14 cellular contexts compared by ENCODE assay signal in genomic region chr1:51858892-51859291, GRCh38. TPM values are rescaled to one million over a fixed set of nuclear protein-coding genes. Genes with fewer than 3 reads are reported as not detected.
DNase-seq lines count a peak whose midpoint lies in the region; ATAC-seq, FAIRE-seq and TF ChIP-seq lines count a peak whose summit lies in the region.
"Had no signal": no experiment of that assay in that cellular context is flagged by ENCODE, and none has a peak within 500 bp of the region (broad histone marks: within the 10 kb centered on the region; RNA-seq: fewer than 3 reads in every experiment).

No MANE protein-coding gene starts in this region.

- ATAC-seq in natural killer cell (no peak), K562 (no peak)
- ATAC-seq in natural killer cell treated with Interleukin-12 subunit alpha and Interleukin-12 subunit beta and Interleukin-15 and Interleukin-18, amount 100 ng/mL, for 72 hours, result no peak

- no peak overlapping the region for H3K9ac ChIP-seq in K562 (ENCODE audit: insufficient read depth in 1 of 2, low read depth in 2 of 2, low read length in 2 of 2)
- 0 out of 2 replicates have a peak overlapping the region, but pooled peaks have one; percentile 2 for H3K9ac ChIP-seq in iPS-20b (ENCODE audit: low read depth, low read length)
- H3K9ac ChIP-seq: BLaER1 had no signal

- peak overlapping the region; percentile 27 to 43 for H3K27ac Mint-ChIP-seq in natural killer cell
- H3K27ac Mint-ChIP-seq in natural killer cell treated with Interleukin-12 subunit alpha and Interleukin-12 subunit beta and Interleukin-15 and Interleukin-18, amount 100 ng/mL, for 72 hours, result no peak overlapping the region
- peak overlapping the region in 1 of 7 donors; percentile 57 for H3K27ac Mint-ChIP-seq in CD4-positive, alpha-beta memory T cell

- 52% methylated on average over 1 of the region's 1 CpG for WGBS in K562 (ENCODE audit: insufficient coverage, low coverage, missing lambda C conversion rate)

- no peak overlapping the region for H3K4me3 ChIP-seq in K562
- peak overlapping the region; percentile 31; the same call in 1 of the 2 replicates for H3K4me3 ChIP-seq in iPS-20b (ENCODE audit: low read length)
- H3K4me3 ChIP-seq in CD4-positive, alpha-beta memory T cell (ENCODE audit: low read length in 2 of 2), result no peak overlapping the region
- H3K4me3 ChIP-seq: BLaER1, HAP-1 had no signal

- no peaks in the 10 kb centered on the region for H3K27me3 Mint-ChIP-seq in natural killer cell (ENCODE audit: low read depth in 2 of 2)
- H3K27me3 Mint-ChIP-seq in natural killer cell treated with Interleukin-12 subunit alpha and Interleukin-12 subunit beta and Interleukin-15 and Interleukin-18, amount 100 ng/mL, for 72 hours, result no peaks in the 10 kb centered on the region
- H3K27me3 Mint-ChIP-seq in CD4-positive, alpha-beta memory T cell, result no peaks in the 10 kb centered on the region

- DNase-seq in natural killer cell (no peak), K562 (ENCODE audit: extremely low read depth in 1 of 4, low spot score in 3 of 4) (no peak), NCI-H345 (lab: John Stamatoyannopoulos, UW) (no peak), head of caudate nucleus (no peak)
- no peak for DNase-seq in natural killer cell treated with Interleukin-12 subunit alpha and Interleukin-12 subunit beta and Interleukin-15 and Interleukin-18, amount 100 ng/mL, for 72 hours (ENCODE audit: low spot score)
- DNase-seq in CD4-positive, alpha-beta memory T cell, result no peak
- DNase-seq: 8988T, AML-193, Calu3, DMS 273 treated with DMSO at 0.1 percent for 48 hours, IMR-90 had no signal

- no peaks in the 10 kb centered on the region for H4K20me1 ChIP-seq in K562 (replicated peaks; ENCODE audit: control insufficient read depth, insufficient read depth, low read length)

- in situ Hi-C loops in K562 (cut with MboI), result no loop called here

- no peaks in the 10 kb centered on the region for H3K36me3 Mint-ChIP-seq in natural killer cell
- no peaks in the 10 kb centered on the region for H3K36me3 Mint-ChIP-seq in natural killer cell treated with Interleukin-12 subunit alpha and Interleukin-12 subunit beta and Interleukin-15 and Interleukin-18, amount 100 ng/mL, for 72 hours
- peaks cover 10 to 12% of the 10 kb centered on the region in 2 donors for H3K36me3 Mint-ChIP-seq in CD4-positive, alpha-beta memory T cell

- H3K4me1 ChIP-seq in K562 (replicated peaks in 1 of 2; ENCODE audit: control insufficient read depth in 2 of 2, insufficient read depth in 2 of 2, low read length in 2 of 2) (no peaks in the 10 kb centered on the region; a peak in 3 of 5 replicates), iPS-20b (ENCODE audit: insufficient read depth, low read length) (peaks cover 17% of the 10 kb centered on the region)
- H3K4me1 ChIP-seq in CD4-positive, alpha-beta memory T cell (ENCODE audit: insufficient read depth, low read length), result no peaks in the 10 kb centered on the region

- peaks cover 72% of the 10 kb centered on the region for H3K36me3 ChIP-seq in K562 (ENCODE audit: control insufficient read depth, insufficient read depth, low read length)
- peaks cover 4% of the 10 kb centered on the region; the same call in 1 of the 2 replicates for H3K36me3 ChIP-seq in iPS-20b (ENCODE audit: insufficient read depth, low read depth, low read length)
- no peaks in the 10 kb centered on the region for H3K36me3 ChIP-seq in CD4-positive, alpha-beta memory T cell (ENCODE audit: insufficient read depth, low read length)
- H3K36me3 ChIP-seq: HAP-1 had no signal

- BruUV-seq in K562 (replicated peaks; lab: Mats Ljungman, UMichigan), result no TSS peak

- H2AFZ ChIP-seq in K562 (ENCODE audit: low read depth, low read length), result no peak overlapping the region

- no peaks in the 10 kb centered on the region for H3K9me1 ChIP-seq in K562 (ENCODE audit: control insufficient read depth, insufficient read depth, low read length)

- CTCF ChIA-PET in K562 (lab: Yijun Ruan, JAX; ENCODE audit: low intra/inter-chr PET ratio), result no interaction called here
- CTCF ChIA-PET in CD4-positive, alpha-beta memory T cell (lab: Charles Lee; ENCODE audit: partially characterized antibody), result interaction anchor here (1.0 kb wide), 1 partner anchor 38 kb away, joined by 4 read pairs; no protein-coding TSS in a partner anchor

- intact Hi-C loops in natural killer cell (cut with micrococcal nuclease) (no loop called here), K562 (cut with micrococcal nuclease) (no loop called here), head of caudate nucleus (cut with DNase I) (no loop called here)
- intact Hi-C loops in CD4-positive, alpha-beta memory T cell (cut with micrococcal nuclease), result no loop called here

- TF ChIP-seq CTCF in natural killer cell (IDR thresholded peaks at IDR 0.05), result no peak
- TF ChIP-seq CTCF in K562 (IDR thresholded peaks at IDR 0.05 in 2 of 3, conservative IDR thresholded peaks at IDR 0.05 in 1 of 3; ENCODE audit: insufficient read depth in 2 of 3, low read depth in 1 of 3, low read length in 3 of 3), result no peak

- POLR2A ChIA-PET in K562 (lab: Yijun Ruan, JAX), result interaction anchor here (0.6 to 1.7 kb wide), 5 partner anchors 9 to 456 kb away, joined by 3 to 8 read pairs (median 3); no protein-coding TSS in a partner anchor
- POLR2A ChIA-PET in CD4-positive, alpha-beta memory T cell (lab: Charles Lee; ENCODE audit: partially characterized antibody), result interaction anchor here (1.1 kb wide), 1 partner anchor 17 kb away, joined by 3 read pairs; no protein-coding TSS in a partner anchor

- no peak overlapping the region for H3K4me2 ChIP-seq in K562 (ENCODE audit: insufficient read depth, low read length)
- H3K4me2 ChIP-seq: BLaER1 had no signal

- TF ChIP-seq EP300 in K562 (IDR thresholded peaks at IDR 0.05; ENCODE audit: low read length), result no peak

- peaks cover 33 to 39% of the 10 kb centered on the region in 2 donors for H3K4me1 Mint-ChIP-seq in natural killer cell
- peaks cover 18 to 21% of the 10 kb centered on the region in 2 donors for H3K4me1 Mint-ChIP-seq in natural killer cell treated with Interleukin-12 subunit alpha and Interleukin-12 subunit beta and Interleukin-15 and Interleukin-18, amount 100 ng/mL, for 72 hours (ENCODE audit: low read depth in 2 of 2)
- H3K4me1 Mint-ChIP-seq in CD4-positive, alpha-beta memory T cell, result peaks cover 10 to 40% (median 19%) of the 10 kb centered on the region in 4 donors

- no peaks in the 10 kb centered on the region for H3K9me3 Mint-ChIP-seq in natural killer cell
- H3K9me3 Mint-ChIP-seq in natural killer cell treated with Interleukin-12 subunit alpha and Interleukin-12 subunit beta and Interleukin-15 and Interleukin-18, amount 100 ng/mL, for 72 hours, result no peaks in the 10 kb centered on the region
- no peaks in the 10 kb centered on the region for H3K9me3 Mint-ChIP-seq in CD4-positive, alpha-beta memory T cell

- no peak for TF ChIP-seq POLR2A in K562 (conservative IDR thresholded peaks at IDR 0.05)

- no peak overlapping the region for H3K27ac ChIP-seq in K562 (ENCODE audit: extremely low read depth, low read depth, low read length)
- H3K27ac ChIP-seq in iPS-20b (ENCODE audit: low read length), result no peak overlapping the region
- no peak overlapping the region for H3K27ac ChIP-seq in CD4-positive, alpha-beta memory T cell (ENCODE audit: low read depth, low read length)
- H3K27ac ChIP-seq: BLaER1 had no signal

- no peak for FAIRE-seq in K562 (lab: Jason Lieb, UNC)

- H3K9me3 ChIP-seq in K562 (replicated peaks; ENCODE audit: control insufficient read depth, insufficient read depth, low read depth, low read length) (no peaks in the 10 kb centered on the region), iPS-20b (ENCODE audit: insufficient read depth, low read depth, low read length) (no peaks in the 10 kb centered on the region)
- H3K9me3 ChIP-seq in CD4-positive, alpha-beta memory T cell (ENCODE audit: control insufficient read depth in 1 of 2, low read length in 2 of 2), result no peaks in the 10 kb centered on the region
- H3K9me3 ChIP-seq: BLaER1, HAP-1 had no signal

- TF ChIP-seq RAD21 in K562 (CRISPR knock-in tag; conservative IDR thresholded peaks at IDR 0.05 in 1 of 2, IDR thresholded peaks at IDR 0.05 in 1 of 2), result no peak

- peaks cover 88% of the 10 kb centered on the region for H3K79me2 ChIP-seq in K562 (ENCODE audit: control insufficient read depth, insufficient read depth, low read length)

- H3K4me3 Mint-ChIP-seq in natural killer cell, result no peak overlapping the region
- H3K4me3 Mint-ChIP-seq in natural killer cell treated with Interleukin-12 subunit alpha and Interleukin-12 subunit beta and Interleukin-15 and Interleukin-18, amount 100 ng/mL, for 72 hours, result no peak overlapping the region
- no peak overlapping the region for H3K4me3 Mint-ChIP-seq in CD4-positive, alpha-beta memory T cell

- H3K27me3 ChIP-seq in K562 (ENCODE audit: control insufficient read depth in 2 of 2, insufficient read depth in 2 of 2, low read length in 2 of 2) (no peaks in the 10 kb centered on the region), iPS-20b (ENCODE audit: insufficient read depth, low read length) (no peaks in the 10 kb centered on the region)
- no peaks in the 10 kb centered on the region for H3K27me3 ChIP-seq in CD4-positive, alpha-beta memory T cell (ENCODE audit: insufficient read depth, low read length)
- H3K27me3 ChIP-seq: BLaER1 had no signal

RNA-seq across cellular contexts. Expression of gene NRDC, which starts 19.6 kb away (rescaled TPM):
- 100 to 1,000 TPM; 122 to 165 (median 145) TPM for total RNA-seq in natural killer cell
- 100 to 1,000 TPM; 173 to 204 TPM for total RNA-seq in natural killer cell treated with Interleukin-12 subunit alpha and Interleukin-12 subunit beta and Interleukin-15 and Interleukin-18, amount 100 ng/mL, for 72 hours
- total RNA-seq in K562 (2011; cell fraction: chromatin; rRNA removed; ENCODE audit: low replicate concordance), result 223 and 663 TPM in 2 replicates
- total RNA-seq in K562 (2011; cell fraction: nucleolus; rRNA removed), result 111 and 152 TPM in 2 replicates
- total RNA-seq in K562 (2011; cell fraction: nucleoplasm; rRNA removed), result 268 and 359 TPM in 2 replicates
- total RNA-seq in K562 (2014; rRNA removed), result 102 and 139 TPM in 2 replicates
- total RNA-seq in K562 (2014; rRNA removed; fragmentation: Illumina TruSeq; extraction: Trizol), result 201 and 216 TPM in 2 replicates
- total RNA-seq in K562 (2015; rRNA removed; fragmentation: Illumina TruSeq; extraction: Trizol), result 177 and 196 TPM in 2 replicates
- 255 and 270 TPM in 2 replicates for total RNA-seq in K562 (2021)
- 371 and 375 TPM in 2 replicates for polyA plus RNA-seq in K562 (2011; rRNA removed)
- polyA plus RNA-seq in K562 (2011; cell fraction: cytosol; rRNA removed), result 86.1 and 145 TPM in 2 replicates
- polyA plus RNA-seq in K562 (2011; cell fraction: nucleus; rRNA removed), result 402 and 574 TPM in 2 replicates
- 312 and 324 TPM in 2 replicates for polyA plus RNA-seq in K562 (2012)
- polyA plus RNA-seq in K562 (2014; fragmentation: Illumina TruSeq; extraction: Trizol), result 296 and 347 TPM in 2 replicates
- polyA plus RNA-seq in K562 (2014; fragmentation: Nextera tagmentation; extraction: Ambion mirVana), result 100 to 1,000 TPM; 135 to 149 TPM
- polyA plus RNA-seq in K562 (2014; rRNA removed), result 222 and 261 TPM in 2 replicates
- polyA minus RNA-seq in K562 (2011; rRNA and poly(A)+ RNA removed), result 432 and 467 TPM in 2 replicates
- polyA minus RNA-seq in K562 (2011; cell fraction: cytosol; rRNA and poly(A)+ RNA removed), result 159 and 171 TPM in 2 replicates
- polyA minus RNA-seq in K562 (2011; cell fraction: nucleus; rRNA and poly(A)+ RNA removed), result 87.5 and 183 TPM in 2 replicates
- 100 to 1,000 TPM; 133 to 137 TPM for total RNA-seq in CD4-positive, alpha-beta memory T cell
- 100 to 1,000 TPM in 1 of 2 donors, 10 to 100 TPM in 1; 77.7 to 101 TPM for polyA plus RNA-seq in CD4-positive, alpha-beta memory T cell

Comparison
In these comparisons a context has a peak if more than half of its experiments do, and no peak if none do; other contexts are left out.
1. H3K27ac Mint-ChIP-seq: peak in natural killer cell (2 of 2); none in natural killer cell treated with Interleukin-12 subunit alpha and Interleukin-12 subunit beta and Interleukin-15 and Interleukin-18, amount 100 ng/mL, for 72 hours (0 of 2).